Comparison of ENCODE assay signal across 18 cellular contexts in the genomic region with DNA sequence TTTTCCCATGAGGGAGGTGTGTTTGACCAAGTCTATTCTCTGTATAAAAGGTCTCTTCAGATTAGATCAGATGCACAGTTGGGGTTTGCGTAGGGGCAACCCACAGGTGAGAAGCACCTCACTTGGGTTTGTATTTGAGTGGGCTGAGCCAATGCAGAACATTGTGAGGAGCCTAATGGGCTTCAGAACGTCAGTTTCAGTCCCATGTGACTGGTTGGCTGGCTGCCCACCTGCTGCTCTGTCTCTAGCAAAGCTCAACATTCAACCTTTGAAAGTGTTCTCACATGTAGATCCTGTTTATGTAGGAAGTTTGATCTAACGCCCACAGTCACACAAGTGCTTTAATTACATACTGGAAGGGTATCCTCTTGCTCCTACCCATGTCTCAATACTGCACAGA.
DNase-seq lines count a peak whose midpoint lies in the region; ATAC-seq and TF ChIP-seq lines count a peak whose summit lies in the region.
"Had no signal": no experiment of that assay in that cellular context is flagged by ENCODE, and none has a peak within 500 bp of the region (broad histone marks: within the 10 kb centered on the region; RNA-seq: fewer than 3 reads in every experiment).

No MANE protein-coding gene starts in this region.

- H3K27ac ChIP-seq in thyroid gland = no peak overlapping the region
- H3K27ac ChIP-seq: cardiac muscle cell had no signal

- no peaks in the 10 kb centered on the region for H3K9me3 ChIP-seq in thyroid gland

- H3K4me3 ChIP-seq in thyroid gland (replicated peaks in 1 of 3) = no peak overlapping the region
- H3K4me3 ChIP-seq: cardiac muscle cell had no signal

- DNase-seq in stimulated activated naive CD4-positive, alpha-beta T cell (lab: John Stamatoyannopoulos, UW) = peak; percentile 25 to 84 (median 64)
- no peak for DNase-seq in stimulated activated naive CD4-positive, alpha-beta T cell treated with Interleukin-2 at 50 U/mL for 16 hours (lab: John Stamatoyannopoulos, UW)
- DNase-seq in T follicular helper cell (ENCODE audit: low read depth) = peak; percentile 4
- DNase-seq in lung microvascular endothelial cell (ENCODE audit: low read depth in 2 of 2) = peak; percentile 56 to 62
- peak; percentile 30 to 34 for DNase-seq in thyroid gland
- DNase-seq in NCI-H1436 (lab: John Stamatoyannopoulos, UW) = no peak
- DNase-seq: COR-L47, head of caudate nucleus, Karpas-422, natural killer cell, NCI-H2171, retina had no signal

- TF ChIP-seq CTCF in thyroid gland (IDR thresholded peaks at IDR 0.05) = no peak

- no peak for ATAC-seq in GM21825 (IDR thresholded peaks at IDR 0.05; ENCODE audit: unreplicated experiment)
- no peak for ATAC-seq in HG02884 (IDR thresholded peaks at IDR 0.05; ENCODE audit: unreplicated experiment)
- ATAC-seq: HCT116, left colon, natural killer cell, WTC11 had no signal

- no peaks in the 10 kb centered on the region for H3K36me3 ChIP-seq in thyroid gland
- H3K36me3 ChIP-seq: cardiac muscle cell had no signal

- WGBS in thyroid gland, 2 donors = 32% methylated on average over 3 of the region's 3 CpGs

- H3K4me1 ChIP-seq in thyroid gland = no peaks in the 10 kb centered on the region

- TF ChIP-seq POLR2A in thyroid gland (IDR thresholded peaks at IDR 0.05) = no peak

- H3K27me3 ChIP-seq in thyroid gland = no peaks in the 10 kb centered on the region
- H3K27me3 ChIP-seq: cardiac muscle cell had no signal

- intact Hi-C loops in thyroid gland (cut with DNase I) = no loop called here

Comparison
In these comparisons a context has a peak if more than half of its experiments do, and no peak if none do; other contexts are left out.
1. DNase-seq: peak in stimulated activated naive CD4-positive, alpha-beta T cell (6 of 6), T follicular helper cell (single experiment), lung microvascular endothelial cell (2 of 2) and thyroid gland (2 of 2); none in stimulated activated naive CD4-positive, alpha-beta T cell treated with Interleukin-2 at 50 U/mL for 16 hours (single experiment) and NCI-H1436 (single experiment).